9 cellular contexts compared by ENCODE assay signal in the genomic region with DNA sequence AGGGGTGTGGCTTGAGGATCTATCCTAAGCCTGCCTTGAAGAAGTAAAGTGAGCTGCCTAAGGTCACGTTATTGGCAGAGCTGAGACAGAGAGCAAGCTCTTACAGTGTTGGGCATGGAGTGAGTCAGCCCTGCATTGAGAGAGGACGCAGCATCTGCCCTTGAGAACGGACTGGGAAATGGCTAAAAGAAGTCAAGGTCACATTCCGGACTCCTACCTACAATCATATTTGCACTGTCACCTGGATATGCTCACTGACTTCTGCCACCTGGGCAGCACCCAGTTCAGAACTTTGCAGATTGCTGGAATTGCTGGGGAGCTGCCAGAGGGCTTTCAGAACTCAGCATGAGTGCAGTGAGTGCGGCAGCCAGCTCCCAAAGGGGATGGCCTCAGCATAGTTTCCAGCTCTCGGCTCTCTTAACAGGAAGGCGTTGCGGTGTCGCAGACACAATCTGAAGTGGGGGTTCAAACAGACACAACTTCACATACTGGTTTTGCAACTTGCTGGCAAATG.
DNase-seq lines count a peak whose midpoint lies in the region; ATAC-seq, FAIRE-seq and TF ChIP-seq lines count a peak whose summit lies in the region.
"Had no signal": no experiment of that assay in that cellular context is flagged by ENCODE, and none has a peak within 500 bp of the region (broad histone marks: within the 10 kb centered on the region; RNA-seq: fewer than 3 reads in every experiment).

No MANE protein-coding gene starts in this region.

- intact Hi-C loops in activated CD4-positive, alpha-beta T cell treated with anti-CD3 and anti-CD28 coated beads, Interleukin-2, amount 10 ng/mL, durations not matched to agents 24 days and 14 days (cut with micrococcal nuclease) = loop anchor here (5.0 kb wide), 1 partner anchor 345 kb away; no protein-coding TSS in a partner anchor
- intact Hi-C loops in ascending aorta (cut with DNase I) = no loop called here

- TF ChIP-seq CTCF in ascending aorta (IDR thresholded peaks at IDR 0.05) = no peak
- no peak for TF ChIP-seq CTCF in hepatocyte (IDR thresholded peaks at IDR 0.05; ENCODE audit: poor library complexity)

- no peaks in the 10 kb centered on the region for H3K9me3 ChIP-seq in ascending aorta
- no peaks in the 10 kb centered on the region for H3K9me3 ChIP-seq in hepatocyte (ENCODE audit: low read depth)
- H3K9me3 ChIP-seq in small intestine (ENCODE audit: control insufficient read depth, low read depth) = no peaks in the 10 kb centered on the region

- no peaks in the 10 kb centered on the region for H3K27me3 Mint-ChIP-seq in activated CD4-positive, alpha-beta T cell treated with anti-CD3 and anti-CD28 coated beads, Interleukin-2, amount 10 ng/mL, durations not matched to agents 24 days and 14 days

- H3K36me3 ChIP-seq in ascending aorta (no peaks in the 10 kb centered on the region), hepatocyte (replicated peaks; ENCODE audit: insufficient read depth, low read depth) (no peaks in the 10 kb centered on the region), small intestine (ENCODE audit: control insufficient read depth in 2 of 2, insufficient read depth in 2 of 2, low read length in 2 of 2) (no peaks in the 10 kb centered on the region)

- no peak overlapping the region for H3K4me3 Mint-ChIP-seq in activated CD4-positive, alpha-beta T cell treated with anti-CD3 and anti-CD28 coated beads, Interleukin-2, amount 10 ng/mL, durations not matched to agents 24 days and 14 days

- H3K27me3 ChIP-seq in ascending aorta (no peaks in the 10 kb centered on the region), hepatocyte (no peaks in the 10 kb centered on the region), small intestine (ENCODE audit: control insufficient read depth in 2 of 2, insufficient read depth in 2 of 2, low read length in 2 of 2) (no peaks in the 10 kb centered on the region)

- no peaks in the 10 kb centered on the region for H4K20me1 ChIP-seq in hepatocyte (ENCODE audit: insufficient read depth, poor library complexity, severe bottlenecking)

- no peak for ATAC-seq in HG02852 (IDR thresholded peaks at IDR 0.05; ENCODE audit: unreplicated experiment)
- no peak for ATAC-seq in GM19467 (IDR thresholded peaks at IDR 0.05; ENCODE audit: unreplicated experiment)

- H3K4me3 ChIP-seq in ascending aorta = peak overlapping the region; percentile 28 to 34
- H3K4me3 ChIP-seq in hepatocyte = no peak overlapping the region
- no peak overlapping the region for H3K4me3 ChIP-seq in small intestine (ENCODE audit: low read depth in 1 of 2, low read length in 2 of 2)

- H2AFZ ChIP-seq in hepatocyte = no peak overlapping the region

- H3K27ac ChIP-seq in ascending aorta = peak overlapping the region; percentile 7 to 30
- H3K27ac ChIP-seq in hepatocyte = peak overlapping the region; percentile 26
- peak overlapping the region in 1 of 2 donors; percentile 50 for H3K27ac ChIP-seq in small intestine (ENCODE audit: low read depth in 1 of 2, low read length in 1 of 2)

- peak overlapping the region; percentile 21 for H3K4me2 ChIP-seq in hepatocyte

- H3K9me2 ChIP-seq in hepatocyte (replicated peaks; ENCODE audit: insufficient read depth) = no peaks in the 10 kb centered on the region

- no peaks in the 10 kb centered on the region for H3K9me3 Mint-ChIP-seq in activated CD4-positive, alpha-beta T cell treated with anti-CD3 and anti-CD28 coated beads, Interleukin-2, amount 10 ng/mL, durations not matched to agents 24 days and 14 days

- DNase-seq in activated CD4-positive, alpha-beta T cell treated with anti-CD3 and anti-CD28 coated beads, Interleukin-2, amount 10 ng/mL, durations not matched to agents 24 days and 14 days = no peak
- no peak for DNase-seq in activated CD4-positive, alpha-beta T cell treated with anti-CD3 and anti-CD28 coated beads, Interleukin-2, amount 50 U/mL, for 4 hours
- DNase-seq in ascending aorta (ENCODE audit: low spot score in 2 of 2) = peak in 1 of 2 donors; percentile 81
- peak; percentile 64 for DNase-seq in hepatocyte (ENCODE audit: low spot score)
- peak; percentile 90 for DNase-seq in small intestine
- no peak for DNase-seq in NCI-H82 treated with DMSO at 0.1 percent for 48 hours (lab: John Stamatoyannopoulos, UW; ENCODE audit: unreplicated experiment)

- H3K4me1 Mint-ChIP-seq in activated CD4-positive, alpha-beta T cell treated with anti-CD3 and anti-CD28 coated beads, Interleukin-2, amount 10 ng/mL, durations not matched to agents 24 days and 14 days = peaks cover 29% of the 10 kb centered on the region

- H3K4me1 ChIP-seq in ascending aorta = peaks cover 0 to 7% of the 10 kb centered on the region in 2 donors
- peaks cover 12% of the 10 kb centered on the region for H3K4me1 ChIP-seq in hepatocyte (ENCODE audit: insufficient read depth)
- no peaks in the 10 kb centered on the region for H3K4me1 ChIP-seq in small intestine (ENCODE audit: control insufficient read depth in 2 of 2, insufficient read depth in 1 of 2, low read depth in 1 of 2, low read length in 1 of 2)

- H3K36me3 Mint-ChIP-seq in activated CD4-positive, alpha-beta T cell treated with anti-CD3 and anti-CD28 coated beads, Interleukin-2, amount 10 ng/mL, durations not matched to agents 24 days and 14 days (ENCODE audit: low read depth) = no peaks in the 10 kb centered on the region

- H3K79me2 ChIP-seq in hepatocyte = no peaks in the 10 kb centered on the region

- H3K27ac Mint-ChIP-seq in activated CD4-positive, alpha-beta T cell treated with anti-CD3 and anti-CD28 coated beads, Interleukin-2, amount 10 ng/mL, durations not matched to agents 24 days and 14 days = peak overlapping the region; percentile 35

- FAIRE-seq in small intestine (lab: Jason Lieb, UNC) = no peak
- FAIRE-seq: TTC549 had no signal

- 40% methylated on average over 9 of the region's 9 CpGs for WGBS in hepatocyte (ENCODE audit: low lambda C conversion rate, missing lambda C conversion rate)
- 8 to 26% (median 21%) methylated on average over 9 of the region's 9 CpGs for WGBS in small intestine, 3 donors

Comparison
In these comparisons a context has a peak if more than half of its experiments do, and no peak if none do; other contexts are left out.
1. DNase-seq: peak in hepatocyte (single experiment) and small intestine (single experiment); none in activated CD4-positive, alpha-beta T cell treated with anti-CD3 and anti-CD28 coated beads, Interleukin-2, amount 10 ng/mL, durations not matched to agents 24 days and 14 days (single experiment), activated CD4-positive, alpha-beta T cell treated with anti-CD3 and anti-CD28 coated beads, Interleukin-2, amount 50 U/mL, for 4 hours (0 of 2) and NCI-H82 treated with DMSO at 0.1 percent for 48 hours (single experiment).
2. H3K4me3 ChIP-seq: peak in ascending aorta (2 of 2); none in hepatocyte (single experiment) and small intestine (0 of 2).